15 cellular contexts compared by ENCODE assay signal in the genomic region with DNA sequence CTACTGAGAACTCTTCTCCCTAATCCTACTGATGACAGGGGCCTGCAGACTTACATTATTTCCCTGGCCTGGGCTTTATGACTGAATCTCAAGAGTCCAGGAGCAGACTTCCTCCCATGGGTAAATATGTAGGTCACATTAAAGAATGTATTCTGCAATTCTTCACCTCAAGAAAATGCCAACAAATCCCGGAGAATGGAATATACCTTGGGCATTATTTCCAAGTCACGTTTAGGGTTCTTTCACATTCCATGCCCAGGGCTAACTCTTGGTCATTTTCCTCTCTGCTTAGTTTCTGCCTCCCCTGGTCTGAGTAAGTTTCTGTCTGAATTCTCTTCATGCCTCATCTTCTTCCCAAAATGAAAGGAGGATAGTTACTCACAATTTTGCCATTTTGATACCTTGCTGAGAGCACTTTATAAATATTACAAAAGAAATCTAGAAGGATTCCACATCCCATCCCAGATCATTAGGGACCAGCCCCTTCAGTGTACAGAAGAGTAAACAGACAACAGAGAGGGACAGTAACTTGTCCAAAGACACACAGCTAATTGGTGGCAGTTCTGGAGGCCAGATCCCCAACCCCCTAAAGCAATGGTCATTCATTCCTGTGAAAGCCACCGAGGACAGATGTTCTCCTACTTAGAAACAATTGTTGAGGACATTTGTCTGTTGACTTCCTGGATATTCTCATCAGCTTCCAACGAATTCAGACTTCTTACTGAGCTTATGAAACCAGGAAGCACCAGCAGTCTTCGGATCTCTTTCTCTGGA. TPM values are rescaled to one million over a fixed set of nuclear protein-coding genes. Genes with fewer than 3 reads are reported as not detected.
A peak's percentile ranks its signal among the peaks of the same experiment; 100 is the strongest.
DNase-seq lines count a peak whose midpoint lies in the region; ATAC-seq, FAIRE-seq and TF ChIP-seq lines count a peak whose summit lies in the region.
"Had no signal": no experiment of that assay in that cellular context is flagged by ENCODE, and none has a peak within 500 bp of the region (broad histone marks: within the 10 kb centered on the region; RNA-seq: fewer than 3 reads in every experiment).

No MANE protein-coding gene starts in this region.

- no peak for TF ChIP-seq RAD21 in H1 (IDR thresholded peaks at IDR 0.05 in 1 of 2, conservative IDR thresholded peaks at IDR 0.05 in 1 of 2; ENCODE audit: low read depth in 2 of 2, low read length in 2 of 2)

- H2BK15ac ChIP-seq in H1 (ENCODE audit: low read length), result no peak overlapping the region

- H3K23me2 ChIP-seq in H1 (ENCODE audit: low read depth, low read length), result no peaks in the 10 kb centered on the region

- H2BK20ac ChIP-seq in H1 (ENCODE audit: low read length), result no peak overlapping the region

- H3K27me3 ChIP-seq in Karpas-422 (ENCODE audit: low read length), result no peaks in the 10 kb centered on the region
- H3K27me3 ChIP-seq in H1 (replicated peaks in 1 of 4; ENCODE audit: control insufficient read depth in 3 of 4, extremely low read depth in 1 of 4, insufficient read depth in 3 of 4, low read length in 3 of 4), result no peaks in the 10 kb centered on the region
- no peaks in the 10 kb centered on the region for H3K27me3 ChIP-seq in parathyroid adenoma (ENCODE audit: control insufficient read depth, insufficient read depth, low read length)

- no peak overlapping the region for H3K23ac ChIP-seq in H1 (ENCODE audit: insufficient read length)

- no peak overlapping the region for H4K91ac ChIP-seq in H1 (replicated peaks; ENCODE audit: insufficient read length, low read length)

- H3K4me1 ChIP-seq in ES-I3 (ENCODE audit: insufficient read depth, low read length) (peaks cover 4% of the 10 kb centered on the region; the same call in 1 of the 2 replicates), Karpas-422 (ENCODE audit: low read length) (peaks cover 20% of the 10 kb centered on the region), H1 (replicated peaks in 1 of 4; ENCODE audit: control insufficient read depth in 3 of 4, insufficient read depth in 4 of 4, low read length in 3 of 4) (peaks cover 2 to 10% (median 5%) of the 10 kb centered on the region in 4 experiments; a peak in 4 of 7 replicates), parathyroid adenoma (no peaks in the 10 kb centered on the region)

- H2BK120ac ChIP-seq in H1 (replicated peaks; ENCODE audit: low read depth, low read length), result no peak overlapping the region

- TF ChIP-seq CTCF in H1 (IDR thresholded peaks at IDR 0.05; ENCODE audit: control extremely low read depth in 1 of 3, insufficient read depth in 1 of 3, low read depth in 1 of 3, low read length in 3 of 3), result no peak
- no peak for TF ChIP-seq CTCF in parathyroid adenoma (IDR thresholded peaks at IDR 0.05)
- TF ChIP-seq CTCF in coronary artery (IDR thresholded peaks at IDR 0.05), result no peak

- H3K79me1 ChIP-seq in H1 (ENCODE audit: low read depth, low read length), result no peaks in the 10 kb centered on the region

- FAIRE-seq in H1 (lab: Jason Lieb, UNC), result no peak

- TF ChIP-seq POLR2A in H1 (IDR thresholded peaks at IDR 0.05; ENCODE audit: control extremely low read depth in 1 of 2, low read depth in 2 of 2, low read length in 2 of 2), result no peak

- H2AK5ac ChIP-seq in H1 (ENCODE audit: low read depth, low read length), result no peak overlapping the region

- no peak overlapping the region for H3K27ac ChIP-seq in Karpas-422 (ENCODE audit: low read length)
- H3K27ac ChIP-seq in H1 (ENCODE audit: low read depth, low read length), result no peak overlapping the region
- no peak overlapping the region for H3K27ac ChIP-seq in parathyroid adenoma
- H3K27ac ChIP-seq in coronary artery, result no peak overlapping the region
- H3K27ac ChIP-seq: heart left ventricle had no signal

- H3K79me2 ChIP-seq in Karpas-422 (ENCODE audit: low read length) (no peaks in the 10 kb centered on the region), H1 (ENCODE audit: control insufficient read depth in 1 of 2, insufficient read depth in 2 of 2, low read length in 2 of 2) (no peaks in the 10 kb centered on the region), parathyroid adenoma (no peaks in the 10 kb centered on the region)

- TF ChIP-seq EP300 in H1 (IDR thresholded peaks at IDR 0.05; ENCODE audit: borderline replicate concordance in 1 of 2, low read depth in 2 of 2, low read length in 2 of 2), result no peak

- H3K4ac ChIP-seq in H1 (replicated peaks; ENCODE audit: insufficient read length, low read depth, low read length), result no peak overlapping the region

- no peaks in the 10 kb centered on the region for H3K9me2 ChIP-seq in Karpas-422 (replicated peaks; ENCODE audit: insufficient read depth, low read length)

- H4K8ac ChIP-seq in H1 (ENCODE audit: extremely low read depth, insufficient read depth, low read length), result no peak overlapping the region

- peak overlapping the region; percentile 40; the same call in 1 of the 2 replicates for H3K9ac ChIP-seq in ES-I3 (ENCODE audit: low read depth, low read length)
- H3K9ac ChIP-seq in Karpas-422 (ENCODE audit: low read length), result no peak overlapping the region
- H3K9ac ChIP-seq in H1 (replicated peaks in 1 of 4; ENCODE audit: extremely low read depth in 1 of 4, low read depth in 3 of 4, low read length in 3 of 4), result no peak overlapping the region
- H3K9ac ChIP-seq in parathyroid adenoma, result no peak overlapping the region

- H3K9me3 ChIP-seq in ES-I3 (ENCODE audit: control insufficient read depth, insufficient read depth, low read length), result no peaks in the 10 kb centered on the region
- no peaks in the 10 kb centered on the region for H3K9me3 ChIP-seq in Karpas-422 (ENCODE audit: low read length)
- H3K9me3 ChIP-seq in H1 (ENCODE audit: insufficient read depth in 2 of 2, low read depth in 1 of 2, low read length in 1 of 2), result no peaks in the 10 kb centered on the region
- H3K9me3 ChIP-seq in parathyroid adenoma (ENCODE audit: control insufficient read depth, low read length), result no peaks in the 10 kb centered on the region
- H3K9me3 ChIP-seq: heart left ventricle had no signal

- H4K5ac ChIP-seq in H1 (ENCODE audit: insufficient read length, low read depth, low read length), result no peak overlapping the region

- H3K36me3 ChIP-seq in ES-I3 (ENCODE audit: insufficient read depth, low read length) (no peaks in the 10 kb centered on the region), Karpas-422 (ENCODE audit: insufficient read depth, low read length) (no peaks in the 10 kb centered on the region), H1 (ENCODE audit: control insufficient read depth in 2 of 4, insufficient read depth in 4 of 4, low read length in 3 of 4) (no peaks in the 10 kb centered on the region), parathyroid adenoma (ENCODE audit: control insufficient read depth, insufficient read depth, low read length) (no peaks in the 10 kb centered on the region)
- H3K36me3 ChIP-seq: heart left ventricle had no signal

- H4K20me1 ChIP-seq in Karpas-422 (ENCODE audit: insufficient read depth, low read depth, low read length) (no peaks in the 10 kb centered on the region), H1 (replicated peaks in 1 of 2; ENCODE audit: control insufficient read depth in 1 of 2, insufficient read depth in 2 of 2, low read length in 2 of 2) (no peaks in the 10 kb centered on the region)

- H2BK5ac ChIP-seq in H1 (ENCODE audit: low read depth, low read length), result peak overlapping the region; percentile 47; the same call in 1 of the 2 replicates

- DNase-seq in Karpas-422 (no peak), H1 (ENCODE audit: low read depth in 1 of 2, low spot score in 2 of 2) (no peak), coronary artery (ENCODE audit: low spot score) (no peak), NCI-H524 treated with DMSO at 0.1 percent for 48 hours (lab: John Stamatoyannopoulos, UW) (no peak)
- DNase-seq: cerebellar nuclear complex, erythroblast, heart left ventricle, left ventricle myocardium superior, SHP77 treated with DMSO at 0.1 percent for 48 hours had no signal

- peak overlapping the region; percentile 70 for H3K4me2 ChIP-seq in Karpas-422 (ENCODE audit: low read depth, low read length, poor library complexity, severe bottlenecking)
- peak overlapping the region; percentile 60 to 63 for H3K4me2 ChIP-seq in H1 (ENCODE audit: insufficient read depth in 1 of 2, low read depth in 2 of 2, low read length in 2 of 2)
- H3K4me2 ChIP-seq in parathyroid adenoma (ENCODE audit: low read length), result peak overlapping the region; percentile 82

- peak overlapping the region; percentile 95; the same call in 1 of the 2 replicates for H2AFZ ChIP-seq in Karpas-422 (ENCODE audit: low read length)
- H2AFZ ChIP-seq in H1 (ENCODE audit: low read length), result peak overlapping the region; percentile 70
- H2AFZ ChIP-seq in parathyroid adenoma, result peak overlapping the region; percentile 79

- H3K56ac ChIP-seq in H1 (replicated peaks; ENCODE audit: insufficient read length, low read depth, low read length), result no peak overlapping the region

- peak overlapping the region; percentile 63; the same call in 1 of the 2 replicates for H3K4me3 ChIP-seq in Karpas-422 (ENCODE audit: low read length)
- peak overlapping the region in 3 of 4 experiments; percentile 12 to 52 (median 31); a peak in 3 of 8 replicates for H3K4me3 ChIP-seq in H1 (ENCODE audit: extremely low read depth in 1 of 4, insufficient read depth in 2 of 4, low read depth in 3 of 4, low read length in 4 of 4)
- H3K4me3 ChIP-seq in parathyroid adenoma (ENCODE audit: low read depth, low read length), result no peak overlapping the region
- no peak overlapping the region for H3K4me3 ChIP-seq in coronary artery

- CTCF ChIA-PET in H1 (lab: Charles Lee; ENCODE audit: partially characterized antibody), result interaction anchor here (1.2 to 1.3 kb wide), 2 partner anchors 18 to 33 kb away, joined by 4 read pairs; no protein-coding TSS in a partner anchor

- ATAC-seq in HG03045 (IDR thresholded peaks at IDR 0.05; ENCODE audit: unreplicated experiment), result no peak
- ATAC-seq: heart left ventricle, left ventricle myocardium superior, sciatic nerve had no signal

- peak overlapping the region; percentile 76 for H3K18ac ChIP-seq in H1 (ENCODE audit: extremely low read depth, low read length)

- peak overlapping the region; percentile 53; the same call in 1 of the 2 replicates for H2BK12ac ChIP-seq in H1 (ENCODE audit: low read depth, low read length)

- WGBS in H1 (ENCODE audit: extremely low coverage in 1 of 2, insufficient coverage in 1 of 2, insufficient read length in 1 of 2, insufficient replicate concordance in 2 of 2, low coverage in 1 of 2, low lambda C conversion rate in 2 of 2, missing lambda C conversion rate in 1 of 2), 2 experiments, result 90% methylated on average over 5 of the region's 5 CpGs; no CpG with 5 or more reads in 1 of the 2 experiments

- POLR2A ChIA-PET in H1 (lab: Charles Lee; ENCODE audit: partially characterized antibody), result interaction anchor here (0.7 to 1.7 kb wide), 3 partner anchors 15 to 65 kb away, joined by 3 to 7 read pairs (median 3); no protein-coding TSS in a partner anchor

- no peak overlapping the region for H3K14ac ChIP-seq in H1 (ENCODE audit: insufficient read length)

RNA-seq across cellular contexts. Expression of gene PAH, which starts 0.6 kb away (rescaled TPM):
- 0.19 and 0.61 TPM in 2 replicates for total RNA-seq in Karpas-422 (2014; rRNA removed; shearing (Covaris generic); ENCODE audit: low replicate concordance)
- 8.9 and 9.0 TPM in 2 replicates for total RNA-seq in H1 (2021; fragmentation: NEBNext Ultra II Directional; extraction: Animal tissue kit (Norgen Biotek cat#: 25700))
- 3.9 and 4.9 TPM in 2 replicates for polyA plus RNA-seq in H1 (2011; rRNA removed)
- polyA plus RNA-seq in H1 (2011; cell fraction: cytosol; rRNA removed), result 4.5 TPM
- polyA plus RNA-seq in H1 (2011; cell fraction: nucleus; rRNA removed), result 9.6 TPM
- 4.7 to 5.9 TPM (median 5.4 TPM) in 4 replicates for polyA plus RNA-seq in H1 (2012, experiment 1 of 2)
- 0.54 TPM for polyA plus RNA-seq in H1 (2012, experiment 2 of 2)
- polyA plus RNA-seq in H1 (2013, experiment 1 of 2), result 4.7 TPM
- polyA plus RNA-seq in H1 (2013, experiment 2 of 2), result 3.1 TPM
- polyA minus RNA-seq in H1 (2011; rRNA and poly(A)+ RNA removed), result 4.6 and 6.9 TPM in 2 replicates
- 2.0 TPM for polyA minus RNA-seq in H1 (2011; cell fraction: cytosol; rRNA and poly(A)+ RNA removed)
- polyA minus RNA-seq in H1 (2011; cell fraction: nucleus; rRNA and poly(A)+ RNA removed), result 7.3 TPM
- total RNA-seq: left ventricle myocardium superior, MCF 10A, sciatic nerve had no signal
- polyA plus RNA-seq: neural cell had no signal

RNA-seq across cellular contexts. Expression of gene ASCL1, which starts 41.0 kb away (rescaled TPM):
- not detected in 2 replicates for total RNA-seq in Karpas-422 (2014; rRNA removed; shearing (Covaris generic); ENCODE audit: low replicate concordance)
- total RNA-seq in H1 (2021; fragmentation: NEBNext Ultra II Directional; extraction: Animal tissue kit (Norgen Biotek cat#: 25700)), result not detected in 2 replicates
- polyA plus RNA-seq in H1 (2011; rRNA removed), result 0.12 and 0.17 TPM in 2 replicates
- 0.09 TPM for polyA plus RNA-seq in H1 (2011; cell fraction: cytosol; rRNA removed)
- polyA plus RNA-seq in H1 (2011; cell fraction: nucleus; rRNA removed), result 0.31 TPM
- 0.08 TPM in 1 of 4 replicates, not detected in the others for polyA plus RNA-seq in H1 (2012, experiment 1 of 2)
- not detected for polyA plus RNA-seq in H1 (2012, experiment 2 of 2)
- polyA plus RNA-seq in H1 (2013, experiment 1 of 2), result 0.10 TPM
- 0.06 TPM for polyA plus RNA-seq in H1 (2013, experiment 2 of 2)
- polyA minus RNA-seq in H1 (2011; rRNA and poly(A)+ RNA removed), result not detected in 2 replicates
- not detected for polyA minus RNA-seq in H1 (2011; cell fraction: cytosol; rRNA and poly(A)+ RNA removed)
- polyA minus RNA-seq in H1 (2011; cell fraction: nucleus; rRNA and poly(A)+ RNA removed), result 0.20 TPM
- total RNA-seq: heart left ventricle, left ventricle myocardium superior, MCF 10A, sciatic nerve had no signal
- polyA plus RNA-seq: heart left ventricle had no signal

Comparison
In these comparisons a context has a peak if more than half of its experiments do, and no peak if none do; other contexts are left out.
1. H3K4me3 ChIP-seq: peak in Karpas-422 (single experiment) and H1 (3 of 4); none in parathyroid adenoma (single experiment) and coronary artery (single experiment).
2. Peak in every context shown above with its lines, with median percentiles within 50 percentile points of each other: H2AFZ ChIP-seq and H3K4me2 ChIP-seq.